18 cellular contexts compared by ENCODE assay signal in genomic region chr10:57015595-57016303, GRCh38.
A peak's percentile ranks its signal among the peaks of the same experiment; 100 is the strongest.
DNase-seq lines count a peak whose midpoint lies in the region; FAIRE-seq and TF ChIP-seq lines count a peak whose summit lies in the region.
"Had no signal": no experiment of that assay in that cellular context is flagged by ENCODE, and none has a peak within 500 bp of the region (broad histone marks: within the 10 kb centered on the region; RNA-seq: fewer than 3 reads in every experiment).

No MANE protein-coding gene starts in this region.

- no peak for FAIRE-seq in GM12892 (lab: Jason Lieb, UNC)
- FAIRE-seq: GM19239 had no signal

- TF ChIP-seq POLR2A in GM12892 (IDR thresholded peaks at IDR 0.05; ENCODE audit: low read depth, low read length), result no peak

- intact Hi-C loops in cardiac septum (cut with DNase I), result no loop called here

- DNase-seq in DMS153 (lab: John Stamatoyannopoulos, UW) (peak; percentile 74), NCI-H146 (lab: John Stamatoyannopoulos, UW) (peak; percentile 97), NCI-H526 treated with DMSO at 0.1 percent for 48 hours (lab: John Stamatoyannopoulos, UW) (peak; percentile 49), cardiac septum (ENCODE audit: low spot score) (peak; percentile 49), D341Med (ENCODE audit: low spot score) (no peak), GM12892 (ENCODE audit: insufficient read length) (no peak), germinal center (ENCODE audit: low spot score) (no peak)
- DNase-seq in stimulated activated CD4-positive, alpha-beta T cell treated with anti-CD3 and anti-CD28 coated beads, Interleukin-4, amount 100 ng/mL, for 1 hour, result no peak
- DNase-seq: activated CD4-positive, alpha-beta T cell treated with anti-CD3 and anti-CD28 coated beads, Interleukin-2, amount 10 ng/mL, durations not matched to agents 24 days and 14 days; activated naive CD4-positive, alpha-beta T cell treated with anti-CD3 and anti-CD28 coated beads, Interleukin-2, amount 10 ng/mL, durations not matched to agents 7 days and 5 days; cortex of kidney; foreskin melanocyte; Kasumi-1; NCI-H1930; retina; stimulated activated naive CD8-positive, alpha-beta T cell treated with anti-CD3 and anti-CD28 coated beads, Interleukin-15, amount 100 ng/mL, for 72 hours; upper lobe of right lung had no signal

Comparison
In these comparisons a context has a peak if more than half of its experiments do, and no peak if none do; other contexts are left out.
1. DNase-seq: peak in DMS153 (single experiment), NCI-H146 (single experiment), NCI-H526 treated with DMSO at 0.1 percent for 48 hours (single experiment) and cardiac septum (single experiment); none in stimulated activated CD4-positive, alpha-beta T cell treated with anti-CD3 and anti-CD28 coated beads, Interleukin-4, amount 100 ng/mL, for 1 hour (single experiment), D341Med (single experiment), GM12892 (single experiment) and germinal center (single experiment).